ENCODE assay signal across 15 cellular contexts in the genomic region with DNA sequence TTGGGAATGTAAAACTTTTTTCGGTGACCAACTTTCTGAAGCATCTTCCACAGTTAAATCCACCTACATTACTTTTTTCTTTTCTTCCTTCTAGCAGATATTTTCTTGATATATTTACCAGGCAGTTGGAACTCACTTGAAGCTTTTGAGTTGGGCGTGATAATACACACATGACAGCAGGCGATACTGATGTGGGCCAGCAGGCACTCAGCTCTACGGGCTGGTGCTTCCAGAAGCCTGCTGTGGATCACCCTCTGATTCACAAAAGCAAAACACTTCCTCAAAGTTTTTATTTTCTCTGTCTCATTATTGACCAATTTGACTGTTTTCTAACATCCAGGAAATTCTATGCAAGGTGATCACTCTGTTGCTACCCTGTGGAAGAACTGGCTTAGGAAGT. TPM values are rescaled to one million over a fixed set of nuclear protein-coding genes. Genes with fewer than 3 reads are reported as not detected.
DNase-seq lines count a peak whose midpoint lies in the region; ATAC-seq and TF ChIP-seq lines count a peak whose summit lies in the region.
"Had no signal": no experiment of that assay in that cellular context is flagged by ENCODE, and none has a peak within 500 bp of the region (broad histone marks: within the 10 kb centered on the region; RNA-seq: fewer than 3 reads in every experiment).

No MANE protein-coding gene starts in this region.

- H3K27ac Mint-ChIP-seq in nephron: peak overlapping the region; percentile 7 to 33 (median 32)

- no peaks in the 10 kb centered on the region for H3K9me3 Mint-ChIP-seq in nephron

- H3K4me3 ChIP-seq in foreskin fibroblast (ENCODE audit: low read depth in 1 of 2, low read length in 2 of 2): no peak overlapping the region
- H3K4me3 ChIP-seq in upper lobe of right lung: no peak overlapping the region
- H3K4me3 ChIP-seq: BLaER1 treated with 17β-estradiol and CSF1 and Interleukin-3, amounts not matched to agents 10 nM and 100 nM; GM12878 had no signal

- DNase-seq in Right ventricle myocardium inferior (ENCODE audit: missing footprints) (no peak), cardiac septum (ENCODE audit: low spot score) (no peak), foreskin fibroblast (peak; percentile 60 to 80), upper lobe of right lung (no peak), G401 (ENCODE audit: low spot score) (no peak), T-helper 2 cell (no peak)
- DNase-seq: 8988T, MV-4-11, NCI-H1436, NCI-H510A had no signal

- TF ChIP-seq CTCF in foreskin fibroblast (IDR thresholded peaks at IDR 0.05; ENCODE audit: low read depth, low read length) (no peak), nephron (IDR thresholded peaks at IDR 0.05; ENCODE audit: unreplicated experiment in 3 of 3) (no peak), upper lobe of right lung (IDR thresholded peaks at IDR 0.05) (no peak)

- ATAC-seq in Right ventricle myocardium inferior: peak; percentile 65
- ATAC-seq in upper lobe of right lung: peak; percentile 39
- no peak for ATAC-seq in HG03565 (IDR thresholded peaks at IDR 0.05; ENCODE audit: unreplicated experiment)
- ATAC-seq: GM12878, HCT116 had no signal

- H3K27me3 ChIP-seq in upper lobe of right lung: no peaks in the 10 kb centered on the region
- H3K27me3 ChIP-seq: BLaER1 treated with 17β-estradiol and CSF1 and Interleukin-3, amounts not matched to agents 10 nM and 100 nM had no signal

- H3K36me3 ChIP-seq in upper lobe of right lung: no peaks in the 10 kb centered on the region
- H3K36me3 ChIP-seq: BLaER1 treated with 17β-estradiol and CSF1 and Interleukin-3, amounts not matched to agents 10 nM and 100 nM had no signal

- H3K27me3 Mint-ChIP-seq in nephron (ENCODE audit: low read depth): peaks cover 13% of the 10 kb centered on the region

- intact Hi-C loops in Right ventricle myocardium inferior (cut with DNase I): no loop called here
- intact Hi-C loops in cardiac septum (cut with DNase I): no loop called here
- intact Hi-C loops in upper lobe of right lung (cut with DNase I): no loop called here

- in situ Hi-C loops in G401 (cut with HindIII; ENCODE audit: low sequenced_read_pairs): loop anchor here (10.0 to 25.0 kb wide), 2 partner anchors 60 to 162 kb away; no protein-coding TSS in a partner anchor

- no peaks in the 10 kb centered on the region for H3K9me3 ChIP-seq in upper lobe of right lung

- peaks cover 47% of the 10 kb centered on the region for H3K4me1 Mint-ChIP-seq in nephron

- no peaks in the 10 kb centered on the region for H3K36me3 Mint-ChIP-seq in nephron (ENCODE audit: low read depth)

- no peak overlapping the region for H3K4me3 Mint-ChIP-seq in nephron

- H3K4me1 ChIP-seq in upper lobe of right lung: peaks cover 15% of the 10 kb centered on the region

- H3K27ac ChIP-seq in upper lobe of right lung: no peak overlapping the region
- H3K27ac ChIP-seq: BLaER1 treated with 17β-estradiol and CSF1 and Interleukin-3, amounts not matched to agents 10 nM and 100 nM had no signal

RNA-seq across cellular contexts. Expression of a gene that starts 22.9 kb away (rescaled TPM):
- total RNA-seq in Right ventricle myocardium inferior: 0.81 TPM
- 1.1 TPM for total RNA-seq in cardiac septum
- total RNA-seq in upper lobe of right lung: 2.7 TPM
- 0.14 and 0.98 TPM in 2 replicates for total RNA-seq in G401 (2014; rRNA removed; shearing (Covaris generic))

Comparison
In these comparisons a context has a peak if more than half of its experiments do, and no peak if none do; other contexts are left out.
1. DNase-seq: peak in foreskin fibroblast (2 of 2); none in Right ventricle myocardium inferior (single experiment), cardiac septum (single experiment), upper lobe of right lung (single experiment), G401 (single experiment) and T-helper 2 cell (0 of 5).